12 cellular contexts compared by ENCODE assay signal in genomic region chr16:57413301-57413730, GRCh38. TPM values are rescaled to one million over a fixed set of nuclear protein-coding genes. Genes with fewer than 3 reads are reported as not detected.
A peak's percentile ranks its signal among the peaks of the same experiment; 100 is the strongest.
DNase-seq lines count a peak whose midpoint lies in the region; ATAC-seq, FAIRE-seq and TF ChIP-seq lines count a peak whose summit lies in the region.
"Had no signal": no experiment of that assay in that cellular context is flagged by ENCODE, and none has a peak within 500 bp of the region (broad histone marks: within the 10 kb centered on the region; RNA-seq: fewer than 3 reads in every experiment).

No MANE protein-coding gene starts in this region.

- TF ChIP-seq CTCF in GM06990 (IDR thresholded peaks at IDR 0.05; ENCODE audit: insufficient read depth, low read length, poor library complexity, severe bottlenecking) (no peak), left lung (IDR thresholded peaks at IDR 0.05) (no peak)

- ATAC-seq in HG02759 (IDR thresholded peaks at IDR 0.05; ENCODE audit: unreplicated experiment) (peak; percentile 77), HG03575 (IDR thresholded peaks at IDR 0.05; ENCODE audit: extremely low read depth, insufficient number of reproducible peaks, low FRiP score, unreplicated experiment) (peak; percentile 69), left lung (no peak)

- no peaks in the 10 kb centered on the region for H3K36me3 Mint-ChIP-seq in activated CD4-positive, alpha-beta memory T cell treated with anti-CD3 and anti-CD28 coated beads for 36 hours

- no peak overlapping the region for H3K4me3 Mint-ChIP-seq in activated CD4-positive, alpha-beta memory T cell treated with anti-CD3 and anti-CD28 coated beads for 36 hours

- CTCF ChIA-PET in activated CD4-positive, alpha-beta memory T cell treated with anti-CD3 and anti-CD28 coated beads for 36 hours (lab: Charles Lee) = interaction anchor here (0.9 to 4.1 kb wide), 3 partner anchors 107 to 113 kb away, joined by 3 to 19 read pairs (median 6); no protein-coding TSS in a partner anchor

- peak; percentile 74 for FAIRE-seq in GM19239 (lab: Jason Lieb, UNC)
- no peak for FAIRE-seq in H54 (lab: Jason Lieb, UNC)

- no peaks in the 10 kb centered on the region for H3K9me3 Mint-ChIP-seq in activated CD4-positive, alpha-beta memory T cell treated with anti-CD3 and anti-CD28 coated beads for 36 hours

- POLR2A ChIA-PET in activated CD4-positive, alpha-beta memory T cell treated with anti-CD3 and anti-CD28 coated beads for 36 hours (lab: Charles Lee) = no interaction called here

- no peak for TF ChIP-seq POLR2A in H54 (IDR thresholded peaks at IDR 0.05; ENCODE audit: low read depth, low read length)

- H3K27ac Mint-ChIP-seq in activated CD4-positive, alpha-beta memory T cell treated with anti-CD3 and anti-CD28 coated beads for 36 hours = no peak overlapping the region

- no peaks in the 10 kb centered on the region for H3K27me3 Mint-ChIP-seq in activated CD4-positive, alpha-beta memory T cell treated with anti-CD3 and anti-CD28 coated beads for 36 hours

- H3K4me3 ChIP-seq in GM06990 (replicated peaks; ENCODE audit: low read depth, low read length) (no peak overlapping the region), left lung (no peak overlapping the region)
- H3K4me3 ChIP-seq: lung had no signal

- H3K4me1 Mint-ChIP-seq in activated CD4-positive, alpha-beta memory T cell treated with anti-CD3 and anti-CD28 coated beads for 36 hours (ENCODE audit: low read depth) = peaks cover 10% of the 10 kb centered on the region

- H3K36me3 ChIP-seq in GM06990 (ENCODE audit: control insufficient read depth, insufficient read depth, low read length) (no peaks in the 10 kb centered on the region), left lung (no peaks in the 10 kb centered on the region)

- H3K27ac ChIP-seq in left lung = no peak overlapping the region

- DNase-seq in GM06990 (ENCODE audit: extremely low read depth, insufficient read length) (peak; percentile 80), GM19239 (ENCODE audit: insufficient read length, low spot score) (peak; percentile 53), H54 (ENCODE audit: insufficient read length, low spot score) (no peak), left lung (no peak)
- DNase-seq in activated CD4-positive, alpha-beta memory T cell treated with anti-CD3 and anti-CD28 coated beads for 36 hours = no peak
- DNase-seq in activated naive CD4-positive, alpha-beta T cell treated with anti-CD3 and anti-CD28 coated beads, Interleukin-2, amount 50 U/mL, for 16 hours = no peak
- DNase-seq: activated naive CD4-positive, alpha-beta T cell treated with Interleukin-2 at 50 U/mL for 16 hours had no signal

- H3K4me1 ChIP-seq in left lung = peaks cover 6 to 30% of the 10 kb centered on the region in 2 donors

- intact Hi-C loops in activated CD4-positive, alpha-beta memory T cell treated with anti-CD3 and anti-CD28 coated beads for 36 hours (cut with micrococcal nuclease) = no loop called here
- intact Hi-C loops in left lung (cut with DNase I) = loop anchor here in 1 of 2 donors (10.0 kb wide), 1 partner anchor 109 kb away; no protein-coding TSS in a partner anchor

- no peaks in the 10 kb centered on the region for H3K27me3 ChIP-seq in GM06990 (replicated peaks; ENCODE audit: control insufficient read depth, insufficient read depth, low read length)
- H3K27me3 ChIP-seq in left lung = no peaks in the 10 kb centered on the region

- no peaks in the 10 kb centered on the region for H3K9me3 ChIP-seq in left lung

RNA-seq across cellular contexts. Expression of gene CCL17, which starts 8.7 kb away (rescaled TPM):
- total RNA-seq in activated CD4-positive, alpha-beta memory T cell treated with anti-CD3 and anti-CD28 coated beads for 36 hours = 1 to 10 TPM; 1.6 to 3.1 TPM
- 1 to 10 TPM; 1.1 to 6.4 TPM for total RNA-seq in left lung
- total RNA-seq: dermis microvascular lymphatic vessel endothelial cell, glomerular endothelial cell had no signal

RNA-seq across cellular contexts. Expression of gene CIAPIN1, which starts 33.9 kb away (rescaled TPM):
- 10 to 100 TPM; 34.8 to 38.5 TPM for total RNA-seq in activated CD4-positive, alpha-beta memory T cell treated with anti-CD3 and anti-CD28 coated beads for 36 hours
- total RNA-seq in left lung = 10 to 100 TPM; 48.6 to 51.5 TPM

RNA-seq across cellular contexts. Expression of gene COQ9, which starts 34.0 kb away (rescaled TPM):
- 10 to 100 TPM; 29.8 to 33.0 TPM for total RNA-seq in activated CD4-positive, alpha-beta memory T cell treated with anti-CD3 and anti-CD28 coated beads for 36 hours
- total RNA-seq in left lung = 10 to 100 TPM; 47.3 to 48.8 TPM

RNA-seq across cellular contexts. Expression of gene CX3CL1, which starts 41.0 kb away (rescaled TPM):
- not detected for total RNA-seq in activated CD4-positive, alpha-beta memory T cell treated with anti-CD3 and anti-CD28 coated beads for 36 hours
- total RNA-seq in left lung = 10 to 100 TPM; 20.3 to 27.8 TPM

RNA-seq across cellular contexts. Expression of gene POLR2C, which starts 49.2 kb away (rescaled TPM):
- 10 to 100 TPM; 52.5 to 57.0 TPM for total RNA-seq in activated CD4-positive, alpha-beta memory T cell treated with anti-CD3 and anti-CD28 coated beads for 36 hours
- 10 to 100 TPM; 76.5 to 85.2 TPM for total RNA-seq in left lung

Comparison
In these comparisons a context has a peak if more than half of its experiments do, and no peak if none do; other contexts are left out.
1. DNase-seq: peak in GM06990 (single experiment) and GM19239 (single experiment); none in activated CD4-positive, alpha-beta memory T cell treated with anti-CD3 and anti-CD28 coated beads for 36 hours (single experiment), H54 (single experiment), left lung (0 of 2) and activated naive CD4-positive, alpha-beta T cell treated with anti-CD3 and anti-CD28 coated beads, Interleukin-2, amount 50 U/mL, for 16 hours (single experiment).